ENCODE assay signal across 32 cellular contexts in genomic region chr11:77303328-77303727, GRCh38. TPM values are rescaled to one million over a fixed set of nuclear protein-coding genes. Genes with fewer than 3 reads are reported as not detected.
"Had no signal": no experiment of that assay in that cellular context is flagged by ENCODE, and none has a peak within 500 bp of the region (broad histone marks: within the 10 kb centered on the region; RNA-seq: fewer than 3 reads in every experiment).

No MANE protein-coding gene starts in this region.

- H3K36me3 ChIP-seq: ascending aorta, SJCRH30 had no signal

- H3K9me3 Mint-ChIP-seq: activated CD4-positive, alpha-beta memory T cell treated with anti-CD3 and anti-CD28 coated beads for 36 hours; activated CD4-positive, alpha-beta T cell treated with anti-CD3 and anti-CD28 coated beads, Interleukin-2, amount 10 ng/mL, durations not matched to agents 7 days and 5 days; activated naive CD4-positive, alpha-beta T cell treated with anti-CD3 and anti-CD28 coated beads, Interleukin-2, amount 50 U/mL, for 72 hours; activated naive CD8-positive, alpha-beta T cell treated with anti-CD3 and anti-CD28 coated beads, Interleukin-2, amount 50 U/mL, for 24 hours; activated T-cell treated with anti-CD3 and anti-CD28 coated beads, Interleukin-2, amount 50 U/mL, for 4 hours had no signal

- H3K27me3 Mint-ChIP-seq: activated CD4-positive, alpha-beta memory T cell treated with anti-CD3 and anti-CD28 coated beads for 36 hours; activated naive CD8-positive, alpha-beta T cell treated with anti-CD3 and anti-CD28 coated beads, Interleukin-2, amount 50 U/mL, for 24 hours had no signal

- H3K4me1 Mint-ChIP-seq: activated CD4-positive, alpha-beta T cell treated with anti-CD3 and anti-CD28 coated beads, Interleukin-2, amount 10 ng/mL, durations not matched to agents 7 days and 5 days; T-helper 17 cell had no signal

- H3K4me3 ChIP-seq: ascending aorta, body of pancreas, SJCRH30 had no signal

- H3K27me3 ChIP-seq: ascending aorta, body of pancreas, SJCRH30 had no signal

- H3K4me3 Mint-ChIP-seq: activated CD4-positive, alpha-beta memory T cell treated with anti-CD3 and anti-CD28 coated beads for 36 hours; activated CD4-positive, alpha-beta T cell treated with anti-CD3 and anti-CD28 coated beads, Interleukin-2, amount 10 ng/mL, durations not matched to agents 7 days and 5 days; activated naive CD8-positive, alpha-beta T cell treated with anti-CD3 and anti-CD28 coated beads, Interleukin-2, amount 50 U/mL, for 24 hours; activated T-cell treated with anti-CD3 and anti-CD28 coated beads, Interleukin-2, amount 50 U/mL, for 4 hours; T-helper 17 cell had no signal

- ATAC-seq: activated naive CD4-positive, alpha-beta T cell treated with anti-CD3 and anti-CD28 coated beads, Interleukin-2, amount 50 U/mL, for 72 hours; activated naive CD8-positive, alpha-beta T cell treated with anti-CD3 and anti-CD28 coated beads, Interleukin-2, amount 50 U/mL, for 24 hours; activated T-cell treated with anti-CD3 and anti-CD28 coated beads, Interleukin-2, amount 50 U/mL, for 4 hours; body of pancreas; Right ventricle myocardium inferior; T-helper 17 cell had no signal

- H3K27ac Mint-ChIP-seq: activated CD4-positive, alpha-beta memory T cell treated with anti-CD3 and anti-CD28 coated beads for 36 hours; activated CD4-positive, alpha-beta T cell treated with anti-CD3 and anti-CD28 coated beads, Interleukin-2, amount 10 ng/mL, durations not matched to agents 7 days and 5 days; activated naive CD4-positive, alpha-beta T cell treated with anti-CD3 and anti-CD28 coated beads, Interleukin-2, amount 50 U/mL, for 72 hours; activated naive CD8-positive, alpha-beta T cell treated with anti-CD3 and anti-CD28 coated beads, Interleukin-2, amount 50 U/mL, for 24 hours; T-helper 17 cell had no signal

- DNase-seq: activated CD4-positive, alpha-beta memory T cell treated with anti-CD3 and anti-CD28 coated beads for 36 hours; activated CD4-positive, alpha-beta T cell treated with anti-CD3 and anti-CD28 coated beads, Interleukin-2, amount 10 ng/mL, durations not matched to agents 7 days and 5 days; activated CD4-positive, CD25-positive, alpha-beta regulatory T cell; activated CD8-positive, alpha-beta memory T cell treated with anti-CD3 and anti-CD28 coated beads for 24 hours; activated effector memory CD4-positive, alpha-beta T cell treated with anti-CD3 and anti-CD28 coated beads, Interleukin-2, amount 50 U/mL, for 16 hours; activated naive CD4-positive, alpha-beta T cell treated with Interleukin-2 at 50 U/mL for 16 hours; activated naive CD8-positive, alpha-beta T cell treated with anti-CD3 and anti-CD28 coated beads, Interleukin-2, amount 50 U/mL, for 24 hours; activated T-cell treated with anti-CD3 and anti-CD28 coated beads, Interleukin-2, amount 50 U/mL, for 4 hours; amniotic stem cell; body of pancreas; central memory CD4-positive, alpha-beta T cell; Kasumi-1; NCI-H1105 treated with DMSO at 0.1 percent for 48 hours; NCI-H1436 treated with DMSO at 0.1 percent for 48 hours; NCI-H187; NCI-H2081; NCI-H2171; NCI-H2227 treated with DMSO at 0.1 percent for 48 hours; NCI-H446 treated with DMSO at 0.1 percent for 48 hours; NCI-H524 treated with DMSO at 0.1 percent for 48 hours; NCI-H774; RPMI8226; SJCRH30; T-helper 17 cell; T-helper 9 cell had no signal

- H3K9me3 ChIP-seq: ascending aorta, body of pancreas, SJCRH30 had no signal

- H3K4me1 ChIP-seq: ascending aorta, body of pancreas, SJCRH30 had no signal

- H3K36me3 Mint-ChIP-seq: activated CD4-positive, alpha-beta memory T cell treated with anti-CD3 and anti-CD28 coated beads for 36 hours; activated naive CD4-positive, alpha-beta T cell treated with anti-CD3 and anti-CD28 coated beads, Interleukin-2, amount 50 U/mL, for 72 hours had no signal

- FAIRE-seq: bronchial epithelial cell, TTC549 had no signal

- H3K27ac ChIP-seq: ascending aorta, body of pancreas, SJCRH30 had no signal

RNA-seq across cellular contexts. Expression of gene GDPD4, which starts 1.8 kb away (rescaled TPM):
- total RNA-seq: activated CD4-positive, alpha-beta memory T cell treated with anti-CD3 and anti-CD28 coated beads for 36 hours; activated CD4-positive, alpha-beta T cell treated with anti-CD3 and anti-CD28 coated beads, Interleukin-2, amount 10 ng/mL, durations not matched to agents 7 days and 5 days; activated naive CD4-positive, alpha-beta T cell treated with anti-CD3 and anti-CD28 coated beads, Interleukin-2, amount 50 U/mL, for 72 hours; activated T-cell treated with anti-CD3 and anti-CD28 coated beads, Interleukin-2, amount 50 U/mL, for 4 hours; ascending aorta; body of pancreas; bronchial epithelial cell; chondrocyte; OCI-LY7; Right ventricle myocardium inferior; SJCRH30; T-helper 17 cell had no signal
